Comparison of ENCODE assay signal across 8 cellular contexts in genomic region chr9:98263482-98264357, GRCh38. TPM values are rescaled to one million over a fixed set of nuclear protein-coding genes. Genes with fewer than 3 reads are reported as not detected.
DNase-seq lines count a peak whose midpoint lies in the region; ATAC-seq and TF ChIP-seq lines count a peak whose summit lies in the region.

No MANE protein-coding gene starts in this region.

- peaks cover 3% of the 10 kb centered on the region for H3K27me3 Mint-ChIP-seq in activated naive CD8-positive, alpha-beta T cell treated with anti-CD3 and anti-CD28 coated beads, Interleukin-2, amount 50 U/mL, for 24 hours

- no peaks in the 10 kb centered on the region for H3K36me3 ChIP-seq in DOHH2 (ENCODE audit: control insufficient read depth, low read length)

- TF ChIP-seq CTCF in DOHH2 (IDR thresholded peaks at IDR 0.05; ENCODE audit: low read depth, low read length, poor library complexity, severe bottlenecking), result peak; percentile 93

- H3K27me3 ChIP-seq in DOHH2 (ENCODE audit: control insufficient read depth, low read length), result peaks cover 3% of the 10 kb centered on the region; the same call in 1 of the 2 replicates

- peak; percentile 85 for ATAC-seq in activated naive CD8-positive, alpha-beta T cell treated with anti-CD3 and anti-CD28 coated beads, Interleukin-2, amount 50 U/mL, for 24 hours
- ATAC-seq in left cardiac atrium, result peak; percentile 94 to 96
- no peak for ATAC-seq in GM21528 (IDR thresholded peaks at IDR 0.05; ENCODE audit: low FRiP score, unreplicated experiment)

- H3K4me1 ChIP-seq in DOHH2 (ENCODE audit: control insufficient read depth, low read length), result no peaks in the 10 kb centered on the region

- no peaks in the 10 kb centered on the region for H3K36me3 Mint-ChIP-seq in activated naive CD8-positive, alpha-beta T cell treated with anti-CD3 and anti-CD28 coated beads, Interleukin-2, amount 50 U/mL, for 24 hours (ENCODE audit: low read depth)

- no peaks in the 10 kb centered on the region for H3F3A ChIP-seq in DOHH2 (ENCODE audit: control insufficient read depth, insufficient read depth)

- intact Hi-C loops in left cardiac atrium (cut with DNase I), result loop anchor here (2.0 to 10.0 kb wide), 6 partner anchors 59 to 799 kb away; no protein-coding TSS in a partner anchor

- H3K79me2 ChIP-seq in DOHH2 (ENCODE audit: control insufficient read depth, low read length), result no peaks in the 10 kb centered on the region

- POLR2A ChIA-PET in HEK293T (lab: Yijun Ruan, JAX), result no interaction called here

- CTCF ChIA-PET in HEK293T (lab: Yijun Ruan, JAX), result interaction anchor here (0.7 to 1.8 kb wide), 4 partner anchors 53 to 193 kb away, joined by 3 to 5 read pairs (median 4); partner anchors contain the start of gene TRIM14

- DNase-seq in HEK293T (ENCODE audit: extremely low spot score) (peak; percentile 76), NCI-H128 (lab: John Stamatoyannopoulos, UW; ENCODE audit: unreplicated experiment) (peak; percentile 35), T follicular helper cell (ENCODE audit: low read depth) (peak; percentile 74), left cardiac atrium (peak; percentile 78), renal cortical epithelial cell (ENCODE audit: low read depth) (peak; percentile 70)
- DNase-seq in activated naive CD8-positive, alpha-beta T cell treated with anti-CD3 and anti-CD28 coated beads, Interleukin-2, amount 50 U/mL, for 24 hours, result peak; percentile 80

- no peak overlapping the region for H3K4me2 ChIP-seq in DOHH2 (ENCODE audit: low read length)

- H3K9me3 Mint-ChIP-seq in activated naive CD8-positive, alpha-beta T cell treated with anti-CD3 and anti-CD28 coated beads, Interleukin-2, amount 50 U/mL, for 24 hours, result no peaks in the 10 kb centered on the region

- no peak overlapping the region for H3K27ac Mint-ChIP-seq in activated naive CD8-positive, alpha-beta T cell treated with anti-CD3 and anti-CD28 coated beads, Interleukin-2, amount 50 U/mL, for 24 hours

- H3K4me3 Mint-ChIP-seq in activated naive CD8-positive, alpha-beta T cell treated with anti-CD3 and anti-CD28 coated beads, Interleukin-2, amount 50 U/mL, for 24 hours, result no peak overlapping the region

- H3K4me1 Mint-ChIP-seq in activated naive CD8-positive, alpha-beta T cell treated with anti-CD3 and anti-CD28 coated beads, Interleukin-2, amount 50 U/mL, for 24 hours, result no peaks in the 10 kb centered on the region

- no peaks in the 10 kb centered on the region for H3K9me2 ChIP-seq in DOHH2 (replicated peaks; ENCODE audit: control insufficient read depth, low read length)

- no peak overlapping the region for H3K4me3 ChIP-seq in DOHH2 (ENCODE audit: low read length)

- H3K9me3 ChIP-seq in DOHH2 (ENCODE audit: control insufficient read depth, insufficient read depth, low read length), result no peaks in the 10 kb centered on the region

- no peaks in the 10 kb centered on the region for H4K20me1 ChIP-seq in DOHH2 (ENCODE audit: control insufficient read depth, insufficient read depth, low read depth, low read length)

- H3K27ac ChIP-seq in DOHH2 (ENCODE audit: low read depth, low read length), result no peak overlapping the region

TF ChIP-seq in HEK293T, 16 proteins besides CTCF, POLR2A, EP300 and RAD21:
- TF ChIP-seq L3MBTL2 (conservative IDR thresholded peaks at IDR 0.05) (no peak), SUZ12 (IDR thresholded peaks at IDR 0.05) (no peak), NFRKB (IDR thresholded peaks at IDR 0.05) (no peak), BHLHE40 (IDR thresholded peaks at IDR 0.05; ENCODE audit: borderline replicate concordance) (no peak), LEF1 (IDR thresholded peaks at IDR 0.05; ENCODE audit: borderline replicate concordance) (no peak), FOXA1 (IDR thresholded peaks at IDR 0.05) (no peak), ELF4 (IDR thresholded peaks at IDR 0.05) (no peak), FOXK2 (IDR thresholded peaks at IDR 0.05) (no peak), HDGF (IDR thresholded peaks at IDR 0.05; ENCODE audit: borderline replicate concordance) (no peak), CTBP1 (IDR thresholded peaks at IDR 0.05; ENCODE audit: borderline replicate concordance) (no peak)
- TF ChIP-seq, protein P1, sequence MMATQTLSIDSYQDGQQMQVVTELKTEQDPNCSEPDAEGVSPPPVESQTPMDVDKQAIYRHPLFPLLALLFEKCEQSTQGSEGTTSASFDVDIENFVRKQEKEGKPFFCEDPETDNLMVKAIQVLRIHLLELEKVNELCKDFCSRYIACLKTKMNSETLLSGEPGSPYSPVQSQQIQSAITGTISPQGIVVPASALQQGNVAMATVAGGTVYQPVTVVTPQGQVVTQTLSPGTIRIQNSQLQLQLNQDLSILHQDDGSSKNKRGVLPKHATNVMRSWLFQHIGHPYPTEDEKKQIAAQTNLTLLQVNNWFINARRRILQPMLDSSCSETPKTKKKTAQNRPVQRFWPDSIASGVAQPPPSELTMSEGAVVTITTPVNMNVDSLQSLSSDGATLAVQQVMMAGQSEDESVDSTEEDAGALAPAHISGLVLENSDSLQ (IDR thresholded peaks at IDR 0.05), result no peak

RNA-seq across cellular contexts. Expression of gene TBC1D2, which starts 8.3 kb away (rescaled TPM):
- total RNA-seq in left cardiac atrium, result 1 to 10 TPM; 4.4 to 5.3 TPM
- 32.3 and 111 TPM in 2 replicates for total RNA-seq in renal cortical epithelial cell
